ENCODE assay signal across 8 cellular contexts in the genomic region with DNA sequence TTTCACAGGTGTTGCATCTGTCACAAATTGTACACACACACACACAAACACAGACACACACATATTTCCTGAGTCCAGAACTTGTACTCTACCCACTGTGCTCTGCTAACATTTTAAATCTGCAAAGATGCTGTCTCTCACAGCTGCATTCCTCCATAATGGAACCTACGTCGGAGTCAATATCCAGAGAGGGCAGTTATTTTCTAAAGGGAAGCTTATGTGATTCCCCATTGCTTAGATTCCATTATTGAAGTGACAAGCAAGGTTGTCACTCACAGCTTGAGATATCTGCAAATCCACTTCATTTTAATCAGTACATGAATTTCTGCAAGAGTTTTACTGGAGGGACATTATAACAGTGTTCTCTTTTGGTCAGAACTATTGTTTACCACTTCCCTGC.
"Had no signal": no experiment of that assay in that cellular context is flagged by ENCODE, and none has a peak within 500 bp of the region (broad histone marks: within the 10 kb centered on the region; RNA-seq: fewer than 3 reads in every experiment).

No MANE protein-coding gene starts in this region.

- H3K4me3 ChIP-seq: GM12878 had no signal

- DNase-seq: GDM1, GF-D8 had no signal

- FAIRE-seq: G401.6, GM12878, GM12891, GM12892, GM18507, GM19239 had no signal

- ATAC-seq: GM12878 had no signal
